1 cellular context compared by ENCODE assay signal in the genomic region with DNA sequence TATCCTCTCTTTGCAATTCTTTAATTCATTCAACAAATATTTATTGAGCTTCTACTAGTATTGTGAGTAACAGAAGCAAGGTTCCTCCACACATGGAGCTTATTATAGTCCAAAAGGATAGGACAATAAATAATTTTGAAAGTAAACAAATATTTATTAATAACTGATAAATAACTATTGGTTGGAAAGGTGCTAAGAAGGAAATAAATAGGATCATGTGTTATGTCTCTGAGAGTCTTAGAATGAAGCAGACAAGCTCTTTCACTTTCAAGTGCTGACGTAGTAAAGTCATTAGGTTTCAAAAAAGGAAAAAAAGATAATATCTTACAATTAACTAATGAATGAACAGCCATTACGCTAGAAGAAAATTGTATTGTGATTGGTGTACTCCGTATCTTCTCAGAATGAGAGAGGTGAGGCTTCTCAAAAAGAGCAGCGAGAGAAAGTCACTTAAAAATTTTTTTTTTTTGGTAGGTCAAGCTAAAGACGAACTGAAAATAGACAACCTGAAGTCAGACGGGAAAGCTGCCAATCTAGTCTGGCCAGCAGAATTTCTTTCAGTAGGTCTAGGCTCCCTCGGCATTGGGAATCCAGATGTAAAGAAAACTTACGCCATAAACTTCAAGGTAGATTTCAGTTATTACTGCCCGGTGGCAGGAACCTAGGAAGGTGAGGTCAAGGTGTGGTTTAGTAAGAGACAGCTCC.
TF ChIP-seq lines count a peak whose summit lies in the region.

No MANE protein-coding gene starts in this region.

TF ChIP-seq in H1, 55 proteins besides CTCF, POLR2A, EP300 and RAD21:
- TF ChIP-seq CEBPB (IDR thresholded peaks at IDR 0.05; ENCODE audit: low read depth, low read length) (no peak), SP4 (IDR thresholded peaks at IDR 0.05; ENCODE audit: low read length) (peak; percentile 27; the same call in 1 of the 2 replicates), CTBP2 (IDR thresholded peaks at IDR 0.05; ENCODE audit: borderline replicate concordance, insufficient read depth, insufficient read length, low read length) (no peak)
TF ChIP-seq in H1: peak in this region for 1.
